In the genomic region with DNA sequence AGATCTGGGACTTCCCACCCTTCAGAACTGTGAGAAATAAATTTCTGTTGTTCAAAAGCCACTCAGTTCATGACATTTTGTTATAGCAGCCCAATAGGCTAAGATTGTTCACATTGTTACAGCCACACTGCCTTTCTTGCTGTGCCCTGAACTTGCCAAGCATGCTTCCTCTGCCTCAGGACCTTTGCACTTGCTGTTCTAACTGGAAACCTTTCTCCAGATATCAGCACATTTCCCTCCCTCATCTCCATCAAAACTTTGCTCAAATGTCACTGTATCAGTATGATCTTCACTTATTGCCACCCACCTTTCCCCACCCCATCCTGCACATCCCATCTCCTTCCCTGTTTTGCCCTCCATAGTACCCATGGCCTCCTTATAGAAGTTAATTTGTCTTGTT, we compare ENCODE assay signal across 19 cellular contexts. TPM values are rescaled to one million over a fixed set of nuclear protein-coding genes. Genes with fewer than 3 reads are reported as not detected.
DNase-seq lines count a peak whose midpoint lies in the region; ATAC-seq, FAIRE-seq and TF ChIP-seq lines count a peak whose summit lies in the region.
"Had no signal": no experiment of that assay in that cellular context is flagged by ENCODE, and none has a peak within 500 bp of the region (broad histone marks: within the 10 kb centered on the region; RNA-seq: fewer than 3 reads in every experiment).

No MANE protein-coding gene starts in this region.

- TF ChIP-seq CTCF in HEK293 (tag by site-specific recombination; IDR thresholded peaks at IDR 0.05), result no peak
- no peak for TF ChIP-seq CTCF in VCaP (conservative IDR thresholded peaks at IDR 0.05)
- no peak for TF ChIP-seq CTCF in liver (IDR thresholded peaks at IDR 0.05; ENCODE audit: low read depth, low read length, missing input control)
- TF ChIP-seq CTCF in Caco-2 (IDR thresholded peaks at IDR 0.05; ENCODE audit: insufficient read depth in 1 of 2, low read depth in 1 of 2, low read length in 1 of 2, severe bottlenecking in 1 of 2, unreplicated experiment in 1 of 2), result no peak

- H3K4me1 ChIP-seq in HEK293 (ENCODE audit: control insufficient read depth, insufficient read depth, low read length) (no peaks in the 10 kb centered on the region), liver (ENCODE audit: control insufficient read depth in 4 of 4, insufficient read depth in 4 of 4, low read length in 3 of 4) (peaks cover 1 to 17% (median 10%) of the 10 kb centered on the region in 4 donors), Caco-2 (peaks cover 8% of the 10 kb centered on the region)

- H3K9ac ChIP-seq in liver (ENCODE audit: low read depth in 1 of 2, low read length in 2 of 2), result peak overlapping the region in 1 of 2 donors; percentile 16

- H3K36me3 ChIP-seq in HEK293 (ENCODE audit: control insufficient read depth in 2 of 2, insufficient read depth in 1 of 2, low read length in 2 of 2) (peaks cover 0 to 3% of the 10 kb centered on the region in 2 experiments; a peak in 1 of 3 replicates), liver (ENCODE audit: control insufficient read depth in 4 of 4, insufficient read depth in 3 of 4, low read depth in 1 of 4, low read length in 3 of 4) (peaks cover 0 to under 1% (median 0%) of the 10 kb centered on the region in 4 donors), Caco-2 (ENCODE audit: control insufficient read depth, insufficient read depth, low read length) (no peaks in the 10 kb centered on the region)

- H3K9me3 Mint-ChIP-seq in Caco-2 (ENCODE audit: unreplicated experiment), result no peaks in the 10 kb centered on the region
- H3K9me3 Mint-ChIP-seq: CD4-positive, alpha-beta memory T cell; GM23338; H9; HFFc6 had no signal

- DNase-seq in urothelium cell line (ENCODE audit: low spot score) (no peak), Caco-2 (no peak)
- DNase-seq in activated naive CD4-positive, alpha-beta T cell treated with Interleukin-2 at 50 U/mL for 16 hours, result no peak
- DNase-seq: C1 segment of cervical spinal cord; CD4-positive, alpha-beta memory T cell; COR-L47; DMS153; DND-41; H9; HFFc6 had no signal

- CTCF ChIA-PET in HEK293 (lab: Yijun Ruan, JAX) (no interaction called here), Caco-2 (lab: Charles Lee) (no interaction called here)

- H3K27ac ChIP-seq in HEK293 (ENCODE audit: extremely low read depth, low read depth, low read length) (no peak overlapping the region), VCaP (peak overlapping the region; percentile 15; the same call in 1 of the 2 replicates), liver (ENCODE audit: low read depth in 1 of 2, low read length in 2 of 2) (peak overlapping the region; percentile 1 to 35)

- no peaks in the 10 kb centered on the region for H3K27me3 Mint-ChIP-seq in Caco-2 (ENCODE audit: insufficient read depth, unreplicated experiment)
- H3K27me3 Mint-ChIP-seq: CD4-positive, alpha-beta memory T cell had no signal

- no peaks in the 10 kb centered on the region for H3K36me3 Mint-ChIP-seq in Caco-2 (ENCODE audit: insufficient read depth, unreplicated experiment)

- no peak for ATAC-seq in HG02763 (IDR thresholded peaks at IDR 0.05; ENCODE audit: unreplicated experiment)
- ATAC-seq: GM23338, HCT116 had no signal

- TF ChIP-seq RAD21 in liver (IDR thresholded peaks at IDR 0.05), result no peak

- BruUV-seq in Caco-2 (replicated peaks; lab: Mats Ljungman, UMichigan), result no TSS peak

- intact Hi-C loops in Caco-2 (cut with micrococcal nuclease; ENCODE audit: unreplicated experiment), result no loop called here

- peaks cover 7% of the 10 kb centered on the region for H3K4me1 Mint-ChIP-seq in Caco-2 (ENCODE audit: low read depth, unreplicated experiment)

- H3K4me3 ChIP-seq in HEK293 (ENCODE audit: low read depth, low read length) (no peak overlapping the region), liver (ENCODE audit: low read depth in 1 of 3, low read length in 3 of 3) (no peak overlapping the region), Caco-2 (ENCODE audit: low read depth, low read length) (no peak overlapping the region)
- H3K4me3 ChIP-seq: GM23338 had no signal

- no peaks in the 10 kb centered on the region for H3K27me3 ChIP-seq in liver (ENCODE audit: control insufficient read depth in 4 of 4, insufficient read depth in 4 of 4, low read length in 3 of 4)
- no peaks in the 10 kb centered on the region for H3K27me3 ChIP-seq in Caco-2 (replicated peaks; ENCODE audit: control insufficient read depth, insufficient read depth, low read length)

- no peak overlapping the region for H3K4me3 Mint-ChIP-seq in Caco-2 (ENCODE audit: unreplicated experiment)
- H3K4me3 Mint-ChIP-seq: CD4-positive, alpha-beta memory T cell; GM23338; H9; HFFc6 had no signal

- FAIRE-seq in urothelium cell line (lab: Jason Lieb, UNC), result peak; percentile 13
- FAIRE-seq: G401.6, GM12891, GM18507 had no signal

- no peak overlapping the region for H3K27ac Mint-ChIP-seq in Caco-2 (ENCODE audit: unreplicated experiment)
- H3K27ac Mint-ChIP-seq: GM23338, H9, HFFc6 had no signal

- H3K9me3 ChIP-seq in HEK293 (ENCODE audit: control insufficient read depth, insufficient read depth, low read depth, low read length), result no peaks in the 10 kb centered on the region
- no peaks in the 10 kb centered on the region for H3K9me3 ChIP-seq in liver (ENCODE audit: control insufficient read depth in 4 of 4, low read length in 3 of 4)
- H3K9me3 ChIP-seq in Caco-2, result no peaks in the 10 kb centered on the region

- POLR2A ChIA-PET in HEK293 (lab: Yijun Ruan, JAX) (no interaction called here), Caco-2 (lab: Charles Lee) (no interaction called here)

TF ChIP-seq in HEK293, 187 proteins besides CTCF, POLR2A, EP300 and RAD21:
- TF ChIP-seq SCRT1 (tag by site-specific recombination; IDR thresholded peaks at IDR 0.05; ENCODE audit: borderline replicate concordance), result no peak
- TF ChIP-seq, protein P1, sequence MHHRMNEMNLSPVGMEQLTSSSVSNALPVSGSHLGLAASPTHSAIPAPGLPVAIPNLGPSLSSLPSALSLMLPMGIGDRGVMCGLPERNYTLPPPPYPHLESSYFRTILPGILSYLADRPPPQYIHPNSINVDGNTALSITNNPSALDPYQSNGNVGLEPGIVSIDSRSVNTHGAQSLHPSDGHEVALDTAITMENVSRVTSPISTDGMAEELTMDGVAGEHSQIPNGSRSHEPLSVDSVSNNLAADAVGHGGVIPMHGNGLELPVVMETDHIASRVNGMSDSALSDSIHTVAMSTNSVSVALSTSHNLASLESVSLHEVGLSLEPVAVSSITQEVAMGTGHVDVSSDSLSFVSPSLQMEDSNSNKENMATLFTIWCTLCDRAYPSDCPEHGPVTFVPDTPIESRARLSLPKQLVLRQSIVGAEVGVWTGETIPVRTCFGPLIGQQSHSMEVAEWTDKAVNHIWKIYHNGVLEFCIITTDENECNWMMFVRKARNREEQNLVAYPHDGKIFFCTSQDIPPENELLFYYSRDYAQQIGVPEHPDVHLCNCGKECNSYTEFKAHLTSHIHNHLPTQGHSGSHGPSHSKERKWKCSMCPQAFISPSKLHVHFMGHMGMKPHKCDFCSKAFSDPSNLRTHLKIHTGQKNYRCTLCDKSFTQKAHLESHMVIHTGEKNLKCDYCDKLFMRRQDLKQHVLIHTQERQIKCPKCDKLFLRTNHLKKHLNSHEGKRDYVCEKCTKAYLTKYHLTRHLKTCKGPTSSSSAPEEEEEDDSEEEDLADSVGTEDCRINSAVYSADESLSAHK (tag by site-specific recombination; IDR thresholded peaks at IDR 0.05), result no peak
- TF ChIP-seq ZNF792 (tag by site-specific recombination; IDR thresholded peaks at IDR 0.05), result no peak
- peak; percentile 90 for TF ChIP-seq ZNF623 (tag by site-specific recombination; IDR thresholded peaks at IDR 0.05)

TF ChIP-seq in liver, 16 proteins besides CTCF, POLR2A, EP300 and RAD21:
- TF ChIP-seq, protein P2, sequence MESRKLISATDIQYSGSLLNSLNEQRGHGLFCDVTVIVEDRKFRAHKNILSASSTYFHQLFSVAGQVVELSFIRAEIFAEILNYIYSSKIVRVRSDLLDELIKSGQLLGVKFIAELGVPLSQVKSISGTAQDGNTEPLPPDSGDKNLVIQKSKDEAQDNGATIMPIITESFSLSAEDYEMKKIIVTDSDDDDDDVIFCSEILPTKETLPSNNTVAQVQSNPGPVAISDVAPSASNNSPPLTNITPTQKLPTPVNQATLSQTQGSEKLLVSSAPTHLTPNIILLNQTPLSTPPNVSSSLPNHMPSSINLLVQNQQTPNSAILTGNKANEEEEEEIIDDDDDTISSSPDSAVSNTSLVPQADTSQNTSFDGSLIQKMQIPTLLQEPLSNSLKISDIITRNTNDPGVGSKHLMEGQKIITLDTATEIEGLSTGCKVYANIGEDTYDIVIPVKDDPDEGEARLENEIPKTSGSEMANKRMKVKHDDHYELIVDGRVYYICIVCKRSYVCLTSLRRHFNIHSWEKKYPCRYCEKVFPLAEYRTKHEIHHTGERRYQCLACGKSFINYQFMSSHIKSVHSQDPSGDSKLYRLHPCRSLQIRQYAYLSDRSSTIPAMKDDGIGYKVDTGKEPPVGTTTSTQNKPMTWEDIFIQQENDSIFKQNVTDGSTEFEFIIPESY (IDR thresholded peaks at IDR 0.05), result no peak
- TF ChIP-seq HNF4A (conservative IDR thresholded peaks at IDR 0.05) (no peak), YY1 (IDR thresholded peaks at IDR 0.05) (no peak), NR2F2 (IDR thresholded peaks at IDR 0.05) (no peak), GABPA (IDR thresholded peaks at IDR 0.05 in 1 of 2, conservative IDR thresholded peaks at IDR 0.05 in 1 of 2) (no peak), HNF4G (IDR thresholded peaks at IDR 0.05) (no peak), TAF1 (conservative IDR thresholded peaks at IDR 0.05) (no peak), RXRA (IDR thresholded peaks at IDR 0.05) (no peak), EGR1 (IDR thresholded peaks at IDR 0.05; ENCODE audit: low read depth in 2 of 2) (no peak)
- TF ChIP-seq, protein P3, sequence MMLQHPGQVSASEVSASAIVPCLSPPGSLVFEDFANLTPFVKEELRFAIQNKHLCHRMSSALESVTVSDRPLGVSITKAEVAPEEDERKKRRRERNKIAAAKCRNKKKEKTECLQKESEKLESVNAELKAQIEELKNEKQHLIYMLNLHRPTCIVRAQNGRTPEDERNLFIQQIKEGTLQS (IDR thresholded peaks at IDR 0.05), result no peak
TF ChIP-seq in liver: peak in this region for 0.

RNA-seq across cellular contexts. Expression of a gene that starts 32.1 kb away (rescaled TPM):
- total RNA-seq in liver, result 1 to 10 TPM; 2.9 to 9.5 TPM
- 1 to 10 TPM in 1 of 2 donors, under 1 TPM in 1; 0.83 to 1.8 TPM for polyA plus RNA-seq in liver
- total RNA-seq in Caco-2 (2022), result 10.9 and 11.1 TPM in 2 replicates

RNA-seq across cellular contexts. Expression of a gene that starts 32.7 kb away (rescaled TPM):
- 10 to 100 TPM in 1 of 2 donors, 1 to 10 TPM in 1; 9.1 to 11.9 TPM for total RNA-seq in liver
- 10 to 100 TPM; 12.9 to 13.2 TPM for polyA plus RNA-seq in liver
- total RNA-seq in Caco-2 (2022), result 23.2 TPM in 2 replicates

RNA-seq across cellular contexts. Expression of a gene that starts 56.5 kb away (rescaled TPM):
- total RNA-seq in liver (10 to 100 TPM; 20.2 to 36.3 TPM), Caco-2 (2022) (32.0 and 34.4 TPM in 2 replicates)
- 10 to 100 TPM; 29.3 to 65.2 TPM for polyA plus RNA-seq in liver
